17 cellular contexts compared by ENCODE assay signal in genomic region chr20:32289661-32290431, GRCh38. TPM values are rescaled to one million over a fixed set of nuclear protein-coding genes. Genes with fewer than 3 reads are reported as not detected.
A peak's percentile ranks its signal among the peaks of the same experiment; 100 is the strongest.
DNase-seq lines count a peak whose midpoint lies in the region; ATAC-seq and TF ChIP-seq lines count a peak whose summit lies in the region.
"Had no signal": no experiment of that assay in that cellular context is flagged by ENCODE, and none has a peak within 500 bp of the region (broad histone marks: within the 10 kb centered on the region; RNA-seq: fewer than 3 reads in every experiment).

No MANE protein-coding gene starts in this region.

- POLR2A ChIA-PET in Caco-2 (lab: Charles Lee), result interaction anchor here (0.5 to 0.9 kb wide), 5 partner anchors 36 to 970 kb away, joined by 3 to 5 read pairs (median 4); no protein-coding TSS in a partner anchor

- H3K4me3 ChIP-seq in Caco-2 (ENCODE audit: low read depth, low read length), result no peak overlapping the region
- H3K4me3 ChIP-seq in endodermal cell (ENCODE audit: low read length), result no peak overlapping the region
- H3K4me3 ChIP-seq in breast epithelium, result no peak overlapping the region
- no peak overlapping the region for H3K4me3 ChIP-seq in aorta (ENCODE audit: low read length in 2 of 2)
- H3K4me3 ChIP-seq: MG63, thoracic aorta had no signal

- intact Hi-C loops in Caco-2 (cut with micrococcal nuclease; ENCODE audit: unreplicated experiment) (loop anchor here (1.0 to 2.0 kb wide), 6 partner anchors 13 to 83 kb away; partner anchors contain the start of genes ASXL1, KIF3B, PLAGL2 and POFUT1), breast epithelium (cut with DNase I; ENCODE audit: low total_unique reads) (no loop called here), aorta (cut with DNase I) (no loop called here)

- WGBS in endodermal cell (ENCODE audit: insufficient coverage in 1 of 2, insufficient read length in 1 of 2), 2 experiments, result 94 to 95% methylated on average over 13 to 15 of the region's 15 CpGs
- 77 to 79% methylated on average over 15 of the region's 15 CpGs for WGBS in aorta, 2 donors

- H3K36me3 Mint-ChIP-seq in Caco-2 (ENCODE audit: insufficient read depth, unreplicated experiment) (peaks cover 12% of the 10 kb centered on the region), endodermal cell (ENCODE audit: low read depth) (peaks cover 9% of the 10 kb centered on the region), nephron (ENCODE audit: low read depth) (no peaks in the 10 kb centered on the region)

- no peaks in the 10 kb centered on the region for H3K9me3 Mint-ChIP-seq in Caco-2 (ENCODE audit: unreplicated experiment)
- H3K9me3 Mint-ChIP-seq in endodermal cell, result no peaks in the 10 kb centered on the region
- no peaks in the 10 kb centered on the region for H3K9me3 Mint-ChIP-seq in nephron

- no peaks in the 10 kb centered on the region for H3K27me3 Mint-ChIP-seq in Caco-2 (ENCODE audit: insufficient read depth, unreplicated experiment)
- H3K27me3 Mint-ChIP-seq in endodermal cell (ENCODE audit: insufficient read depth), result no peaks in the 10 kb centered on the region
- H3K27me3 Mint-ChIP-seq in nephron (ENCODE audit: low read depth), result no peaks in the 10 kb centered on the region

- CTCF ChIA-PET in Caco-2 (lab: Charles Lee), result interaction anchor here (0.8 to 1.3 kb wide), 4 partner anchors 33 to 133 kb away, joined by 3 to 4 read pairs (median 4); no protein-coding TSS in a partner anchor

- H3K4me1 ChIP-seq in Caco-2, result peaks cover 52% of the 10 kb centered on the region
- peaks cover 8% of the 10 kb centered on the region for H3K4me1 ChIP-seq in endodermal cell (ENCODE audit: control insufficient read depth, insufficient read depth, low read length)
- H3K4me1 ChIP-seq in breast epithelium, result no peaks in the 10 kb centered on the region
- peaks cover 2% of the 10 kb centered on the region in 2 donors for H3K4me1 ChIP-seq in aorta (ENCODE audit: control insufficient read depth in 1 of 2, insufficient read depth in 2 of 2, low read length in 2 of 2)

- peaks cover 36% of the 10 kb centered on the region for H3K4me1 Mint-ChIP-seq in Caco-2 (ENCODE audit: low read depth, unreplicated experiment)
- peaks cover 9% of the 10 kb centered on the region for H3K4me1 Mint-ChIP-seq in endodermal cell
- peaks cover 5% of the 10 kb centered on the region for H3K4me1 Mint-ChIP-seq in nephron

- TF ChIP-seq POLR2A in breast epithelium (IDR thresholded peaks at IDR 0.05), result no peak

- DNase-seq in Caco-2, result peak; percentile 90 to 94
- peak; percentile 77 for DNase-seq in NCI-H146 treated with DMSO at 0.1 percent for 48 hours (lab: John Stamatoyannopoulos, UW; ENCODE audit: unreplicated experiment)
- DNase-seq in endodermal cell, result no peak
- no peak for DNase-seq in breast epithelium (ENCODE audit: low spot score in 2 of 2)
- DNase-seq in aorta, result no peak
- DNase-seq in NOMO-1 (lab: John Stamatoyannopoulos, UW; ENCODE audit: unreplicated experiment in 2 of 2), result no peak
- DNase-seq: activated CD8-positive, alpha-beta memory T cell treated with anti-CD3 and anti-CD28 coated beads, Interleukin-2, amount 50 U/mL, for 4 hours; effector CD8-positive, alpha-beta T cell; MG63; NCI-H187; NCI-H345; Right ventricle myocardium superior; stimulated activated CD4-positive, alpha-beta T cell treated with anti-CD3 and anti-CD28 coated beads, Interleukin-2, amount 100 ng/mL, for 48 hours; T-helper 2 cell had no signal

- no peaks in the 10 kb centered on the region for H3K27me3 ChIP-seq in Caco-2 (replicated peaks; ENCODE audit: control insufficient read depth, insufficient read depth, low read length)
- H3K27me3 ChIP-seq in endodermal cell (ENCODE audit: control insufficient read depth, insufficient read depth, low read length, poor library complexity, severe bottlenecking), result no peaks in the 10 kb centered on the region
- H3K27me3 ChIP-seq in breast epithelium, result no peaks in the 10 kb centered on the region
- H3K27me3 ChIP-seq in aorta (ENCODE audit: control insufficient read depth in 1 of 2, insufficient read depth in 2 of 2, low read length in 1 of 2), result no peaks in the 10 kb centered on the region
- H3K27me3 ChIP-seq: MG63 had no signal

- no peak for ATAC-seq in aorta (ENCODE audit: low FRiP score)
- ATAC-seq in HG02852 (IDR thresholded peaks at IDR 0.05; ENCODE audit: unreplicated experiment), result no peak

- H3K9ac ChIP-seq in endodermal cell (ENCODE audit: extremely low read depth, low read length, poor library complexity, severe bottlenecking), result no peak overlapping the region

- H3K27ac Mint-ChIP-seq in Caco-2 (ENCODE audit: unreplicated experiment) (peak overlapping the region; percentile 81), endodermal cell (peak overlapping the region; percentile 2), nephron (peak overlapping the region in 2 of 3 experiments; percentile 81 to 90)

- H3K27ac ChIP-seq in endodermal cell (ENCODE audit: low read depth, low read length) (no peak overlapping the region), breast epithelium (no peak overlapping the region), aorta (ENCODE audit: low read depth in 1 of 2, low read length in 2 of 2) (no peak overlapping the region)
- H3K27ac ChIP-seq: thoracic aorta had no signal

- BruUV-seq in Caco-2 (replicated peaks; lab: Mats Ljungman, UMichigan), result no TSS peak

- H3K36me3 ChIP-seq in Caco-2 (ENCODE audit: control insufficient read depth, insufficient read depth, low read length) (no peaks in the 10 kb centered on the region), endodermal cell (ENCODE audit: control insufficient read depth, insufficient read depth, low read length) (no peaks in the 10 kb centered on the region), breast epithelium (no peaks in the 10 kb centered on the region), aorta (ENCODE audit: control insufficient read depth in 1 of 2, insufficient read depth in 2 of 2, low read length in 1 of 2) (no peaks in the 10 kb centered on the region)
- H3K36me3 ChIP-seq: MG63, thoracic aorta had no signal

- H3K4me3 Mint-ChIP-seq in Caco-2 (ENCODE audit: unreplicated experiment) (peak overlapping the region; percentile 54), endodermal cell (no peak overlapping the region), nephron (no peak overlapping the region)

- no peak for TF ChIP-seq CTCF in Caco-2 (IDR thresholded peaks at IDR 0.05; ENCODE audit: insufficient read depth in 1 of 2, low read depth in 1 of 2, low read length in 1 of 2, severe bottlenecking in 1 of 2, unreplicated experiment in 1 of 2)
- no peak for TF ChIP-seq CTCF in endodermal cell (conservative IDR thresholded peaks at IDR 0.05)
- TF ChIP-seq CTCF in nephron (IDR thresholded peaks at IDR 0.05; ENCODE audit: unreplicated experiment in 3 of 3), result no peak
- TF ChIP-seq CTCF in breast epithelium (IDR thresholded peaks at IDR 0.05), result no peak

- H3K9me3 ChIP-seq in Caco-2 (no peaks in the 10 kb centered on the region), endodermal cell (ENCODE audit: control insufficient read depth, low read length) (no peaks in the 10 kb centered on the region), breast epithelium (no peaks in the 10 kb centered on the region), aorta (ENCODE audit: control insufficient read depth, low read length) (no peaks in the 10 kb centered on the region)
- H3K9me3 ChIP-seq: MG63, thoracic aorta had no signal

RNA-seq across cellular contexts. Expression of gene KIF3B, which starts 12.4 kb away (rescaled TPM):
- total RNA-seq in Caco-2 (2022), result 49.0 and 50.0 TPM in 2 replicates
- total RNA-seq in endodermal cell, result 10 to 100 TPM; 31.4 to 41.1 TPM
- polyA plus RNA-seq in endodermal cell (2013, experiment 1 of 2), result 21.1 TPM
- polyA plus RNA-seq in endodermal cell (2013, experiment 2 of 2), result 21.3 TPM
- 10 to 100 TPM; 23.7 to 28.6 (median 24.6) TPM for total RNA-seq in breast epithelium
- total RNA-seq in aorta, result 10 to 100 TPM; 26.6 to 28.0 TPM
- polyA plus RNA-seq in aorta, result 10 to 100 TPM; 12.9 to 19.8 TPM

Comparison
In these comparisons a context has a peak if more than half of its experiments do, and no peak if none do; other contexts are left out.
1. DNase-seq: peak in Caco-2 (2 of 2) and NCI-H146 treated with DMSO at 0.1 percent for 48 hours (single experiment); none in endodermal cell (single experiment), breast epithelium (0 of 2), aorta (0 of 2) and NOMO-1 (0 of 2).
2. H3K27ac Mint-ChIP-seq: peak in every context shown above with its lines; median percentile 86 in nephron; 81 in Caco-2; 2 in endodermal cell.